12 cellular contexts compared by ENCODE assay signal in the genomic region with DNA sequence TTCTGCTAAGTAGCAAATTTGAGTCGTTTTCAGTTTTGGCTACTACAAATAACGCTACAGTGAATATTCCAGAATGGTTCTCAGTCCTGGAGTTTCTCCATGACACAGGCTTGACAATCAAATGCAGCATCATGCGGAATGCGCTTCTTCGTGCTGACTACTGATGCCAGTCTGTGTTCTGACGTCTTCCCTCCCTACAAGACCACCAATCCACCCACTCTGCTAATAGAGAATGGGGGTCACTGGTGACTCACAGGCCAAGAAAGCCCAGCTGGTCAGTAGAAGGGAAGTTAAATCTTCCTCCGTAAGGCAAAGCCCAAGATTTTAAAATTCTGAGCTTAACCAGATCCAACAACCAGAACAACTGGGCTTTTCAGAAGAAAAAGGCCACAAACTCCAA.
DNase-seq lines count a peak whose midpoint lies in the region; ATAC-seq and TF ChIP-seq lines count a peak whose summit lies in the region.
"Had no signal": no experiment of that assay in that cellular context is flagged by ENCODE, and none has a peak within 500 bp of the region (broad histone marks: within the 10 kb centered on the region; RNA-seq: fewer than 3 reads in every experiment).

No MANE protein-coding gene starts in this region.

- intact Hi-C loops in psoas muscle (cut with DNase I) (loop anchor here (5.0 to 10.0 kb wide), 2 partner anchors 99 to 101 kb away; no protein-coding TSS in a partner anchor), PC-9 (cut with micrococcal nuclease; ENCODE audit: unreplicated experiment) (loop anchor here (10.0 kb wide), 1 partner anchor 99 kb away; no protein-coding TSS in a partner anchor)

- 68 to 82% (median 77%) methylated on average over 7 of the region's 7 CpGs for WGBS in psoas muscle, 3 donors

- no peaks in the 10 kb centered on the region for H3K9me2 ChIP-seq in PC-9 (ENCODE audit: insufficient read depth)

- H3K36me3 ChIP-seq in BLaER1 treated with 17β-estradiol and CSF1 and Interleukin-3, amounts not matched to agents 10 nM and 100 nM: peaks cover 0 to 3% (median 0%) of the 10 kb centered on the region in 11 experiments; a peak in 1 of 22 replicates
- H3K36me3 ChIP-seq in psoas muscle (ENCODE audit: insufficient read depth in 1 of 2, low read depth in 1 of 2) (no peaks in the 10 kb centered on the region), BE2C (no peaks in the 10 kb centered on the region), WERI-Rb-1 (no peaks in the 10 kb centered on the region), PC-9 (ENCODE audit: low read depth) (no peaks in the 10 kb centered on the region)
- H3K36me3 ChIP-seq: ovary had no signal

- POLR2A ChIA-PET in RWPE1 (lab: Yijun Ruan, JAX; ENCODE audit: low non-redundant PET): no interaction called here
- POLR2A ChIA-PET in PC-9 (lab: Charles Lee; ENCODE audit: unreplicated experiment): no interaction called here

- ATAC-seq in psoas muscle: no peak

- H2AFZ ChIP-seq in PC-9: no peak overlapping the region

- no peaks in the 10 kb centered on the region for H3K9me3 ChIP-seq in BLaER1 treated with 17β-estradiol and CSF1 and Interleukin-3, amounts not matched to agents 10 nM and 100 nM (replicated peaks in 1 of 11)
- H3K9me3 ChIP-seq in psoas muscle (no peaks in the 10 kb centered on the region), BE2C (no peaks in the 10 kb centered on the region), WERI-Rb-1 (ENCODE audit: severe bottlenecking) (no peaks in the 10 kb centered on the region), PC-9 (ENCODE audit: insufficient read depth, low read depth) (no peaks in the 10 kb centered on the region)
- H3K9me3 ChIP-seq: body of pancreas, ovary had no signal

- TF ChIP-seq CTCF in RWPE1 (conservative IDR thresholded peaks at IDR 0.05; ENCODE audit: low read depth) (no peak), fibroblast of mammary gland (conservative IDR thresholded peaks at IDR 0.05; ENCODE audit: control insufficient read depth, insufficient read depth, low read depth, low read length) (no peak), psoas muscle (IDR thresholded peaks at IDR 0.05) (no peak), BE2C (IDR thresholded peaks at IDR 0.05; ENCODE audit: low read depth, low read length) (no peak), WERI-Rb-1 (IDR thresholded peaks at IDR 0.05; ENCODE audit: low read depth, low read length) (no peak), PC-9 (conservative IDR thresholded peaks at IDR 0.05) (no peak)

- H4K20me1 ChIP-seq in BLaER1 treated with 17β-estradiol and CSF1 and Interleukin-3, amounts not matched to agents 10 nM and 100 nM: peaks cover 0 to 26% (median 0%) of the 10 kb centered on the region in 11 experiments; a peak in 4 of 22 replicates
- H4K20me1 ChIP-seq in PC-9 (ENCODE audit: insufficient read depth): no peaks in the 10 kb centered on the region

- no TSS peak for BruUV-seq in PC-9 (replicated peaks; lab: Mats Ljungman, UMichigan)

- CTCF ChIA-PET in RWPE1 (lab: Yijun Ruan, JAX) (no interaction called here), PC-9 (lab: Charles Lee) (interaction anchor here (0.6 kb wide), 1 partner anchor 40 kb away, joined by 6 read pairs; no protein-coding TSS in a partner anchor)

- no peak overlapping the region for H3K4me3 ChIP-seq in BLaER1 treated with 17β-estradiol and CSF1 and Interleukin-3, amounts not matched to agents 10 nM and 100 nM
- H3K4me3 ChIP-seq in fibroblast of mammary gland (ENCODE audit: control insufficient read depth, low read depth, low read length): no peak overlapping the region
- no peak overlapping the region for H3K4me3 ChIP-seq in psoas muscle
- no peak overlapping the region for H3K4me3 ChIP-seq in BE2C (ENCODE audit: low read depth, low read length)
- no peak overlapping the region for H3K4me3 ChIP-seq in WERI-Rb-1 (ENCODE audit: low read depth, low read length)
- no peak overlapping the region for H3K4me3 ChIP-seq in PC-9
- H3K4me3 ChIP-seq: body of pancreas, ovary had no signal

- no peaks in the 10 kb centered on the region for H3K79me2 ChIP-seq in PC-9 (ENCODE audit: low read depth)

- no peak overlapping the region for H3K9ac ChIP-seq in BLaER1 treated with 17β-estradiol and CSF1 and Interleukin-3, amounts not matched to agents 10 nM and 100 nM

- DNase-seq in RWPE1 (ENCODE audit: low spot score) (no peak), fibroblast of mammary gland (ENCODE audit: low read depth) (peak; percentile 23), psoas muscle (no peak), epidermal melanocyte (ENCODE audit: insufficient read length, low spot score) (no peak), BE2C (no peak), WERI-Rb-1 (no peak), PC-9 (no peak)
- DNase-seq: activated CD4-positive, alpha-beta memory T cell treated with anti-CD3 and anti-CD28 coated beads, Interleukin-2, amount 10 ng/mL, durations not matched to agents 7 days and 5 days; OCI-M1 had no signal

- no peaks in the 10 kb centered on the region for H3K27me3 ChIP-seq in BLaER1 treated with 17β-estradiol and CSF1 and Interleukin-3, amounts not matched to agents 10 nM and 100 nM
- H3K27me3 ChIP-seq in psoas muscle (ENCODE audit: insufficient read depth in 3 of 3, low read length in 2 of 3) (no peaks in the 10 kb centered on the region), BE2C (no peaks in the 10 kb centered on the region), WERI-Rb-1 (ENCODE audit: insufficient read depth, low read depth, severe bottlenecking) (no peaks in the 10 kb centered on the region), PC-9 (ENCODE audit: insufficient read depth, low read depth) (no peaks in the 10 kb centered on the region)
- H3K27me3 ChIP-seq: body of pancreas, ovary had no signal

- peak overlapping the region; percentile 2 to 88 (median 70); a peak in 20 of 22 replicates for H3K4me2 ChIP-seq in BLaER1 treated with 17β-estradiol and CSF1 and Interleukin-3, amounts not matched to agents 10 nM and 100 nM
- H3K4me2 ChIP-seq in PC-9: no peak overlapping the region

- peaks cover 63 to 94% (median 89%) of the 10 kb centered on the region in 10 experiments for H3K4me1 ChIP-seq in BLaER1 treated with 17β-estradiol and CSF1 and Interleukin-3, amounts not matched to agents 10 nM and 100 nM
- peaks cover 28% of the 10 kb centered on the region for H3K4me1 ChIP-seq in psoas muscle
- H3K4me1 ChIP-seq in BE2C: peaks cover 55% of the 10 kb centered on the region
- H3K4me1 ChIP-seq in PC-9 (replicated peaks; ENCODE audit: insufficient read depth): peaks cover 12% of the 10 kb centered on the region

- 0 out of 22 replicates have a peak overlapping the region, but pooled peaks of 2 of the 11 experiments have one; percentile 16 to 24 for H3K27ac ChIP-seq in BLaER1 treated with 17β-estradiol and CSF1 and Interleukin-3, amounts not matched to agents 10 nM and 100 nM
- H3K27ac ChIP-seq in RWPE1: peak overlapping the region; percentile 83
- peak overlapping the region; percentile 77 for H3K27ac ChIP-seq in psoas muscle
- H3K27ac ChIP-seq in WERI-Rb-1: no peak overlapping the region
- no peak overlapping the region for H3K27ac ChIP-seq in PC-9

- no peaks in the 10 kb centered on the region for H3F3A ChIP-seq in PC-9 (ENCODE audit: insufficient read depth, low read depth)

Comparison
In these comparisons a context has a peak if more than half of its experiments do, and no peak if none do; other contexts are left out.
1. H3K27ac ChIP-seq: peak in RWPE1 (single experiment) and psoas muscle (single experiment); none in WERI-Rb-1 (single experiment) and PC-9 (single experiment).